ENCODE assay signal across 8 cellular contexts in the genomic region with DNA sequence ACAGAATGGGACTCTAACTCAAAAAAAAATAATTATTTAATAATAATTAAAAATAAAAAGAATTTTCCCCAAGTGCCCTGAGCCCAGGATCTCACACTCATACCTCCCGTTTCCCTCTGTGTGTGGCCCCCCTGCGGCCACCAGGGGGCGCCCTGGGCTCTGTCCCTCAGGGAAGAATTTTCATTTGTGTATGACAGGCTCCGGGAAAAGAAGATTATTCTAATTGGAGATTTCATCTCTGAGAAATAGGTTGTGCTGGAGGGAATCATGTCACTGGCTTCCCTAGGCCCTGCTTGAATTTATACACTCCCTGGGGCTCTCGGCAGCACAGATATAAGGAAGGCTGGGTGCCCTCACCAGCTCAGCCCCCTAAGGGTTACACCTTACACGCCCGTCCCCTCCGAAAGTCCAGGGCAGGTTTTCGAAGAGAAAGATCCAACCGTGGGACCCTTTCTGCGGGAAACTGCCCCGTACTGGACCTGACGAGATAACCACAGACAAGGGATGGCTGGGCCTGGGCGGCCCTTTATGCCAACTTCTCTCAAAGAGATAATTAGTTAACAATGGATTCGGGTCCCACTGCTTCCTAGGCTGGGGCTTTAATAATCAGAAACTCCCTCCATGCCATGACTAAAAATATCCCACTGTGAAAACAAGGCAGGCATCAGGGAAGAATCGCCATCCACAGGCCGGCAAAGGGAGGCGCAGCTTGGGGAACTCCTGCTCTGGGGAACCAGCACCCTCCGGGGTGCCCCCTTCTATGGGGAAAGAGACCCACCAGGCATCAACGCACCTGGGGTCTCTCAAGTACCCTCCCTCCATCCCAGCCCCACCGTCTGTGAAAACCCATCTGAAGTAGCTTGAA.
DNase-seq lines count a peak whose midpoint lies in the region; ATAC-seq and TF ChIP-seq lines count a peak whose summit lies in the region.

No MANE protein-coding gene starts in this region.

- H3K4me3 ChIP-seq in BJ (ENCODE audit: low read depth, low read length) (no peak overlapping the region), HEK293 (ENCODE audit: low read depth, low read length) (no peak overlapping the region), mesodermal cell (ENCODE audit: extremely low read depth, insufficient read depth, low read length, poor library complexity, severe bottlenecking) (no peak overlapping the region)

- peak; percentile 98 for TF ChIP-seq CTCF in BJ (IDR thresholded peaks at IDR 0.05; ENCODE audit: insufficient read depth, low read depth, low read length)
- TF ChIP-seq CTCF in HEK293 (tag by site-specific recombination; IDR thresholded peaks at IDR 0.05), result no peak

- H3K36me3 ChIP-seq in BJ (ENCODE audit: control insufficient read depth, insufficient read depth, low read length), result peaks cover 1% of the 10 kb centered on the region; the same call in 1 of the 2 replicates
- peaks cover 0 to 5% of the 10 kb centered on the region in 2 experiments; a peak in 2 of 3 replicates for H3K36me3 ChIP-seq in HEK293 (ENCODE audit: control insufficient read depth in 2 of 2, insufficient read depth in 1 of 2, low read length in 2 of 2)
- peaks cover 38% of the 10 kb centered on the region for H3K36me3 ChIP-seq in mesodermal cell (ENCODE audit: control insufficient read depth, insufficient read depth, low read length)

- H3K9me3 Mint-ChIP-seq in activated CD8-positive, alpha-beta T cell treated with anti-CD3 and anti-CD28 coated beads, Interleukin-2, amount 10 ng/mL, durations not matched to agents 7 days and 5 days (ENCODE audit: insufficient read depth), result no peaks in the 10 kb centered on the region

- CTCF ChIA-PET in BJ (lab: Yijun Ruan, JAX) (interaction anchor here (0.5 to 9.1 kb wide), 22 partner anchors 9 to 1155 kb away, joined by 3 to 97 read pairs (median 4); partner anchors contain the start of gene ORAI1), HEK293 (lab: Yijun Ruan, JAX) (interaction anchor here (0.6 to 4.0 kb wide), 20 partner anchors 8 to 453 kb away, joined by 3 to 21 read pairs (median 4); partner anchors contain the start of genes ORAI1 and RNF34)
- CTCF ChIA-PET in activated CD8-positive, alpha-beta T cell treated with anti-CD3 and anti-CD28 coated beads, Interleukin-2, amount 10 ng/mL, durations not matched to agents 7 days and 5 days (lab: Charles Lee), result interaction anchor here (0.6 to 2.8 kb wide), 17 partner anchors 9 to 186 kb away, joined by 3 to 10 read pairs (median 4); partner anchors contain the start of gene MORN3

- H3K27ac Mint-ChIP-seq in activated CD8-positive, alpha-beta T cell treated with anti-CD3 and anti-CD28 coated beads, Interleukin-2, amount 10 ng/mL, durations not matched to agents 7 days and 5 days, result no peak overlapping the region

- WGBS in mesodermal cell (ENCODE audit: insufficient coverage in 2 of 2), 2 experiments, result 55 to 57% methylated on average over 15 to 16 of the region's 21 CpGs

- H3K9me3 ChIP-seq in HEK293 (ENCODE audit: control insufficient read depth, insufficient read depth, low read depth, low read length) (no peaks in the 10 kb centered on the region), mesodermal cell (ENCODE audit: control insufficient read depth, low read length) (no peaks in the 10 kb centered on the region)

- POLR2A ChIA-PET in BJ (lab: Charles Lee) (no interaction called here), HEK293 (lab: Yijun Ruan, JAX) (interaction anchor here (0.6 kb wide), 2 partner anchors 30 to 1052 kb away, joined by 3 read pairs; no protein-coding TSS in a partner anchor)
- POLR2A ChIA-PET in activated CD8-positive, alpha-beta T cell treated with anti-CD3 and anti-CD28 coated beads, Interleukin-2, amount 10 ng/mL, durations not matched to agents 7 days and 5 days (lab: Charles Lee), result interaction anchor here (0.5 to 1.1 kb wide), 3 partner anchors 10 to 127 kb away, joined by 3 to 4 read pairs (median 3); no protein-coding TSS in a partner anchor

- H3K27me3 ChIP-seq in BJ (ENCODE audit: control insufficient read depth, insufficient read depth, low read length), result no peaks in the 10 kb centered on the region

- peaks cover 20% of the 10 kb centered on the region for H3K36me3 Mint-ChIP-seq in activated CD8-positive, alpha-beta T cell treated with anti-CD3 and anti-CD28 coated beads, Interleukin-2, amount 10 ng/mL, durations not matched to agents 7 days and 5 days (ENCODE audit: low read depth)

- ATAC-seq in activated CD8-positive, alpha-beta T cell treated with anti-CD3 and anti-CD28 coated beads, Interleukin-2, amount 10 ng/mL, durations not matched to agents 7 days and 5 days, result peak; percentile 85
- ATAC-seq in GM19324 (IDR thresholded peaks at IDR 0.05; ENCODE audit: low FRiP score, unreplicated experiment), result no peak

- peak; percentile 4 for DNase-seq in BJ (ENCODE audit: low read depth)
- DNase-seq in NCI-H748 treated with DMSO at 0.1 percent for 48 hours (lab: John Stamatoyannopoulos, UW), result peak; percentile 53
- peak; percentile 77 for DNase-seq in activated CD8-positive, alpha-beta T cell treated with anti-CD3 and anti-CD28 coated beads, Interleukin-2, amount 10 ng/mL, durations not matched to agents 7 days and 5 days
- peak; percentile 75 for DNase-seq in effector CD8-positive, alpha-beta T cell (lab: John Stamatoyannopoulos, UW)
- DNase-seq in stimulated activated CD8-positive, alpha-beta memory T cell treated with anti-CD3 and anti-CD28 coated beads, Interleukin-12 subunit alpha, Interleukin-12 subunit beta, amount 100 ng/mL, for 24 hours (ENCODE audit: extremely low read depth), result peak; percentile 46

- H3K27ac ChIP-seq in HEK293 (ENCODE audit: extremely low read depth, low read depth, low read length) (no peak overlapping the region), mesodermal cell (ENCODE audit: low read depth, low read length, severe bottlenecking) (peak overlapping the region; percentile 23)

- H3K4me1 ChIP-seq in HEK293 (ENCODE audit: control insufficient read depth, insufficient read depth, low read length) (no peaks in the 10 kb centered on the region), mesodermal cell (ENCODE audit: control insufficient read depth, insufficient read depth, low read length, poor library complexity, severe bottlenecking) (no peaks in the 10 kb centered on the region)

- peaks cover 33% of the 10 kb centered on the region for H3K4me1 Mint-ChIP-seq in activated CD8-positive, alpha-beta T cell treated with anti-CD3 and anti-CD28 coated beads, Interleukin-2, amount 10 ng/mL, durations not matched to agents 7 days and 5 days (ENCODE audit: low read depth)

- no peaks in the 10 kb centered on the region for H3K27me3 Mint-ChIP-seq in activated CD8-positive, alpha-beta T cell treated with anti-CD3 and anti-CD28 coated beads, Interleukin-2, amount 10 ng/mL, durations not matched to agents 7 days and 5 days (ENCODE audit: low read depth)

- H3K4me3 Mint-ChIP-seq in activated CD8-positive, alpha-beta T cell treated with anti-CD3 and anti-CD28 coated beads, Interleukin-2, amount 10 ng/mL, durations not matched to agents 7 days and 5 days, result no peak overlapping the region

TF ChIP-seq in HEK293, 187 proteins besides CTCF, POLR2A, EP300 and RAD21 (continues in another document):
- no peak for TF ChIP-seq TRIM28 (IDR thresholded peaks at IDR 0.05; ENCODE audit: borderline replicate concordance, low read length)
- no peak for TF ChIP-seq ZNF580 (tag by site-specific recombination; IDR thresholded peaks at IDR 0.05)
- 0 out of 2 replicates have a peak, but pooled peaks have one; percentile 17 for TF ChIP-seq ZNF629 (tag by site-specific recombination; IDR thresholded peaks at IDR 0.05)
- TF ChIP-seq, protein P1, sequence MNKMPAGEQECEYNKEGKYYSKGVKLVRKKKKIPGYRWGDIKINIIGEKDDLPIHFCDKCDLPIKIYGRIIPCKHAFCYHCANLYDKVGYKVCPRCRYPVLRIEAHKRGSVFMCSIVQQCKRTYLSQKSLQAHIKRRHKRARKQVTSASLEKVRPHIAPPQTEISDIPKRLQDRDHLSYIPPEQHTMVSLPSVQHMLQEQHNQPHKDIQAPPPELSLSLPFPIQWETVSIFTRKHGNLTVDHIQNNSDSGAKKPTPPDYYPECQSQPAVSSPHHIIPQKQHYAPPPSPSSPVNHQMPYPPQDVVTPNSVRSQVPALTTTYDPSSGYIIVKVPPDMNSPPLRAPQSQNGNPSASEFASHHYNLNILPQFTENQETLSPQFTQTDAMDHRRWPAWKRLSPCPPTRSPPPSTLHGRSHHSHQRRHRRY (tag by site-specific recombination; IDR thresholded peaks at IDR 0.05), result no peak
- TF ChIP-seq ZNF692 (tag by site-specific recombination; IDR thresholded peaks at IDR 0.05), result no peak
- TF ChIP-seq ZNF335 (tag by site-specific recombination; conservative IDR thresholded peaks at IDR 0.05), result peak; percentile 39; the same call in 1 of the 2 replicates
- TF ChIP-seq ZNF624 (tag by site-specific recombination; IDR thresholded peaks at IDR 0.05), result no peak
- TF ChIP-seq ZNF214 (tag by site-specific recombination; IDR thresholded peaks at IDR 0.05; ENCODE audit: borderline replicate concordance), result no peak
- no peak for TF ChIP-seq ZNF26 (tag by site-specific recombination; IDR thresholded peaks at IDR 0.05)

Comparison
In these comparisons a context has a peak if more than half of its experiments do, and no peak if none do; other contexts are left out.
1. DNase-seq: peak in every context shown above with its lines; median percentile 77 in activated CD8-positive, alpha-beta T cell treated with anti-CD3 and anti-CD28 coated beads, Interleukin-2, amount 10 ng/mL, durations not matched to agents 7 days and 5 days; 75 in effector CD8-positive, alpha-beta T cell; 53 in NCI-H748 treated with DMSO at 0.1 percent for 48 hours; 46 in stimulated activated CD8-positive, alpha-beta memory T cell treated with anti-CD3 and anti-CD28 coated beads, Interleukin-12 subunit alpha, Interleukin-12 subunit beta, amount 100 ng/mL, for 24 hours; 4 in BJ.